Comparison of ENCODE assay signal across 8 cellular contexts in genomic region chr16:4768549-4769305, GRCh38.
A peak's percentile ranks its signal among the peaks of the same experiment; 100 is the strongest.
DNase-seq lines count a peak whose midpoint lies in the region; ATAC-seq lines count a peak whose summit lies in the region.

No MANE protein-coding gene starts in this region.

- peak overlapping the region; percentile 95 for H3K27ac ChIP-seq in cingulate gyrus (ENCODE audit: low read depth, low read length)

- ATAC-seq in GM18909 (IDR thresholded peaks at IDR 0.05; ENCODE audit: poor library complexity, unreplicated experiment) (peak; percentile 70), HG03196 (IDR thresholded peaks at IDR 0.05; ENCODE audit: unreplicated experiment) (peak; percentile 57)

- DNase-seq in AG08396 (ENCODE audit: low spot score) (peak; percentile 98), NCI-H446 treated with DMSO at 0.1 percent for 48 hours (lab: John Stamatoyannopoulos, UW) (peak; percentile 80), kidney tubule cell (ENCODE audit: low spot score) (peak; percentile 96)
- DNase-seq in activated CD4-positive, alpha-beta T cell treated with anti-CD3 and anti-CD28 coated beads for 4 hours = peak; percentile 75 to 83
- peak; percentile 85 to 88 for DNase-seq in stimulated activated CD4-positive, alpha-beta T cell treated with anti-CD3 and anti-CD28 coated beads, Interleukin-15, amount 100 ng/mL, for 48 hours (ENCODE audit: low read depth in 2 of 2)

Comparison
In these comparisons a context has a peak if more than half of its experiments do, and no peak if none do; other contexts are left out.
1. Peak in every context shown above with its lines: DNase-seq, ATAC-seq and H3K27ac ChIP-seq.